ENCODE assay signal across 8 cellular contexts in the genomic region with DNA sequence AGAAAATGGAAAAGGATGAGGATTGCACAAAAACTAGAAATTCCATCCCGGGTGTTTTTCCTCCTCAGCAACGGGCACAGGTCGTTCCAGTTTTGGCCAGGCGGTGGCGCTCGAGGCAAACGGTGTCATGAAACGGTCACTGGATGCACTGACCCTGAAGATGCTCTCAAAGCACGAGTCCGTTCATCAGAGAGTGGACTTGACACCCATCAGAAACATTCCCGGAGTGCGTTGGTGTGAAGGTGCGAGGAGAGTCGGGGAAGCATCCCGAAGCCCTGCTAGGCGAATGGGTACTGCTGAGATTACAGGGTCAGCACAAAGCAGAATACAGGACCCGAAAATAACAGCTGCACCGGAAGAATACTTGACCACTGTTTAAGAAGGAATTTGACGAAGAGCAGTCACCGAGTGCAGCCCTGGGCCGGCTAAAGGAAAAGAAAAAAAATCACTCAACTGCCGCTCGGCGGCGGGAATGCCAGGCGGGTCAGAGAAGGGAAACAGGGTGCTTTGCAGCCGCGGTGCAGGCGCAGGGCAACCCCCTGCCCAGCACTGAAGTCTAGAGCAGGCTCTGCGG.
DNase-seq lines count a peak whose midpoint lies in the region; ATAC-seq, FAIRE-seq and TF ChIP-seq lines count a peak whose summit lies in the region.

No MANE protein-coding gene starts in this region.

- no peak overlapping the region for H3K4me3 ChIP-seq in fibroblast of mammary gland (ENCODE audit: control insufficient read depth, low read depth, low read length)
- peak overlapping the region; percentile 53 for H3K4me3 ChIP-seq in naive thymus-derived CD4-positive, alpha-beta T cell (ENCODE audit: low read length)

- peak; percentile 58 for FAIRE-seq in RCC 7860 (lab: Jason Lieb, UNC)

- no peak overlapping the region for H3K27ac Mint-ChIP-seq in activated T-helper 17 cell treated with anti-CD3 and anti-CD28 coated beads, Interleukin-2, amount 50 U/mL, for 72 hours
- H3K27ac Mint-ChIP-seq in naive thymus-derived CD4-positive, alpha-beta T cell = no peak overlapping the region

- H3K9me3 Mint-ChIP-seq in activated T-helper 17 cell treated with anti-CD3 and anti-CD28 coated beads, Interleukin-2, amount 50 U/mL, for 72 hours = no peaks in the 10 kb centered on the region
- H3K9me3 Mint-ChIP-seq in naive thymus-derived CD4-positive, alpha-beta T cell = peaks cover 0 to 2% (median 0%) of the 10 kb centered on the region in 11 donors

- peaks cover 0 to 5% of the 10 kb centered on the region in 2 donors for H3K27me3 ChIP-seq in naive thymus-derived CD4-positive, alpha-beta T cell (ENCODE audit: control insufficient read depth in 2 of 2, insufficient read depth in 2 of 2, low read length in 2 of 2)

- peak; percentile 67 for ATAC-seq in activated T-helper 17 cell treated with anti-CD3 and anti-CD28 coated beads, Interleukin-2, amount 50 U/mL, for 72 hours (replicated peaks)
- peak; percentile 80 for ATAC-seq in naive thymus-derived CD4-positive, alpha-beta T cell
- no peak for ATAC-seq in GM21367 (IDR thresholded peaks at IDR 0.05; ENCODE audit: unreplicated experiment)

- peak; percentile 96 for TF ChIP-seq CTCF in fibroblast of mammary gland (conservative IDR thresholded peaks at IDR 0.05; ENCODE audit: control insufficient read depth, insufficient read depth, low read depth, low read length)

- POLR2A ChIA-PET in naive thymus-derived CD4-positive, alpha-beta T cell (lab: Charles Lee) = no interaction called here

- CTCF ChIA-PET in naive thymus-derived CD4-positive, alpha-beta T cell (lab: Charles Lee) = interaction anchor here (0.6 to 1.4 kb wide), 4 partner anchors 28 to 76 kb away, joined by 3 to 8 read pairs (median 3); no protein-coding TSS in a partner anchor

- H3K4me3 Mint-ChIP-seq in activated T-helper 17 cell treated with anti-CD3 and anti-CD28 coated beads, Interleukin-2, amount 50 U/mL, for 72 hours = peak overlapping the region; percentile 84
- H3K4me3 Mint-ChIP-seq in naive thymus-derived CD4-positive, alpha-beta T cell = peak overlapping the region; percentile 78 to 89 (median 84)

- peaks cover 5 to 7% of the 10 kb centered on the region in 2 donors for H3K4me1 ChIP-seq in naive thymus-derived CD4-positive, alpha-beta T cell (ENCODE audit: control insufficient read depth in 2 of 2, insufficient read depth in 2 of 2, low read length in 2 of 2)

- no peaks in the 10 kb centered on the region for H3K36me3 ChIP-seq in naive thymus-derived CD4-positive, alpha-beta T cell (ENCODE audit: control insufficient read depth in 2 of 3, insufficient read depth in 3 of 3, low read length in 3 of 3)

- H3K9me3 ChIP-seq in naive thymus-derived CD4-positive, alpha-beta T cell (ENCODE audit: control insufficient read depth in 2 of 3, low read length in 3 of 3) = no peaks in the 10 kb centered on the region

- H3K4me1 Mint-ChIP-seq in activated T-helper 17 cell treated with anti-CD3 and anti-CD28 coated beads, Interleukin-2, amount 50 U/mL, for 72 hours = peaks cover 6% of the 10 kb centered on the region
- H3K4me1 Mint-ChIP-seq in naive thymus-derived CD4-positive, alpha-beta T cell = peaks cover 4 to 12% (median 8%) of the 10 kb centered on the region in 7 donors

- in situ Hi-C loops in Caki2 (cut with HindIII; ENCODE audit: low pct_unique_long_range_greater_than_20kb, low sequenced_read_pairs) = no loop called here
- in situ Hi-C loops in KBM-7 (cut with MboI; ENCODE audit: low pct_unique_long_range_greater_than_20kb, low sequenced_read_pairs) = loop anchor here (25.0 kb wide), 1 partner anchor 403 kb away; no protein-coding TSS in a partner anchor

- DNase-seq in Caki2 (ENCODE audit: low read depth) = peak; percentile 78
- peak; percentile 71 for DNase-seq in KBM-7
- DNase-seq in RCC 7860 (ENCODE audit: low spot score) = peak; percentile 65
- peak; percentile 73 for DNase-seq in fibroblast of mammary gland (ENCODE audit: low read depth)
- DNase-seq in naive thymus-derived CD4-positive, alpha-beta T cell = peak; percentile 20 to 80 (median 49)
- DNase-seq in stimulated activated CD8-positive, alpha-beta memory T cell treated with anti-CD3 and anti-CD28 coated beads, Interleukin-7, amount 100 ng/mL, for 24 hours (ENCODE audit: low read depth) = peak; percentile 62

- intact Hi-C loops in naive thymus-derived CD4-positive, alpha-beta T cell (cut with micrococcal nuclease) = loop anchor here (1.0 to 10.0 kb wide), 13 partner anchors 33 to 707 kb away; partner anchors contain the start of genes ETS2 (in 1 of the 2) and PSMG1 (in 1 of the 2)

- no peak overlapping the region for H3K27ac ChIP-seq in naive thymus-derived CD4-positive, alpha-beta T cell (ENCODE audit: low read depth, low read length)

- H3K27me3 Mint-ChIP-seq in activated T-helper 17 cell treated with anti-CD3 and anti-CD28 coated beads, Interleukin-2, amount 50 U/mL, for 72 hours = peaks cover 24% of the 10 kb centered on the region
- H3K27me3 Mint-ChIP-seq in naive thymus-derived CD4-positive, alpha-beta T cell = peaks cover 24 to 51% (median 30%) of the 10 kb centered on the region in 5 donors

- H3K36me3 Mint-ChIP-seq in activated T-helper 17 cell treated with anti-CD3 and anti-CD28 coated beads, Interleukin-2, amount 50 U/mL, for 72 hours (ENCODE audit: low read depth) = no peaks in the 10 kb centered on the region
- no peaks in the 10 kb centered on the region for H3K36me3 Mint-ChIP-seq in naive thymus-derived CD4-positive, alpha-beta T cell
